In the genomic region with DNA sequence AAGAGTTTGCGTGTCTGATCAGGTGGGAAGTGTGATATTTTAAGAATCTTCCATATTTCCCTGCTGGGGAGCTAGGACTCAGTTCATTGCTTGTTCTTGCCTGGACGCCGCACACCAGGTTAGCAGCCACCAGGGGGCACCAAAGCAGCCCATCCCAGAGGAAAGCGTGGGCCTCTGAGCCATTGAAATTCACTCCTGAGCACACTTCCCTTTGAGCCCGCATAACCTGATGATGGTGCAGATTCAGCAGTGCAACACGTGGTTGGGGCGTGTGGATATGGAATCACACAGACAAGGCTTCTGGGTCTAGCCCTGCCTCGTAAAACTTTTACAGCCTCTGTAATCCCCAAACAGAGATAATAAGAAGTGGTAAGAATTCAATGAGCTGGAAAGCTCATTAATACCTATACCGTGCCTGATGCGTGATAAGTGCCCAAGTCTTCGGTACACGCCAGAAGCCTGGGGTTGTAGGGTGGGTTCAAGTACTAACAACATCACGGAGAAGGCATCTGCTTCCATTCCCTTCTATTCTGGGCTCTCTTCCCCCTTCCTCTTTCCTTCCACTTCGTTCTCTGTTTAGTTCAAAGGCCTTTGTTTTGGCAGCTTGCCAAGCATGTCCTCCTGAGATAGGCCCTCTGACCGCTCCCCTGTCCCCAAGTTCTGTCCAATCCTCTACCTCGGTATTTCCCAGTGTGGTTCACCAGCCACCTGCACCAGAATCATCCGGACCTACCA, we compare ENCODE assay signal across 1 cellular context.
TF ChIP-seq lines count a peak whose summit lies in the region.

No MANE protein-coding gene starts in this region.

TF ChIP-seq in HEK293, 187 proteins besides CTCF, POLR2A, EP300 and RAD21 (continued from another document and continues in another):
- TF ChIP-seq, protein P1, sequence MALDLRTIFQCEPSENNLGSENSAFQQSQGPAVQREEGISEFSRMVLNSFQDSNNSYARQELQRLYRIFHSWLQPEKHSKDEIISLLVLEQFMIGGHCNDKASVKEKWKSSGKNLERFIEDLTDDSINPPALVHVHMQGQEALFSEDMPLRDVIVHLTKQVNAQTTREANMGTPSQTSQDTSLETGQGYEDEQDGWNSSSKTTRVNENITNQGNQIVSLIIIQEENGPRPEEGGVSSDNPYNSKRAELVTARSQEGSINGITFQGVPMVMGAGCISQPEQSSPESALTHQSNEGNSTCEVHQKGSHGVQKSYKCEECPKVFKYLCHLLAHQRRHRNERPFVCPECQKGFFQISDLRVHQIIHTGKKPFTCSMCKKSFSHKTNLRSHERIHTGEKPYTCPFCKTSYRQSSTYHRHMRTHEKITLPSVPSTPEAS (tag by site-specific recombination; IDR thresholded peaks at IDR 0.05), result no peak
- TF ChIP-seq ZNF521 (tag by site-specific recombination; IDR thresholded peaks at IDR 0.05), result no peak
- TF ChIP-seq, protein P2, sequence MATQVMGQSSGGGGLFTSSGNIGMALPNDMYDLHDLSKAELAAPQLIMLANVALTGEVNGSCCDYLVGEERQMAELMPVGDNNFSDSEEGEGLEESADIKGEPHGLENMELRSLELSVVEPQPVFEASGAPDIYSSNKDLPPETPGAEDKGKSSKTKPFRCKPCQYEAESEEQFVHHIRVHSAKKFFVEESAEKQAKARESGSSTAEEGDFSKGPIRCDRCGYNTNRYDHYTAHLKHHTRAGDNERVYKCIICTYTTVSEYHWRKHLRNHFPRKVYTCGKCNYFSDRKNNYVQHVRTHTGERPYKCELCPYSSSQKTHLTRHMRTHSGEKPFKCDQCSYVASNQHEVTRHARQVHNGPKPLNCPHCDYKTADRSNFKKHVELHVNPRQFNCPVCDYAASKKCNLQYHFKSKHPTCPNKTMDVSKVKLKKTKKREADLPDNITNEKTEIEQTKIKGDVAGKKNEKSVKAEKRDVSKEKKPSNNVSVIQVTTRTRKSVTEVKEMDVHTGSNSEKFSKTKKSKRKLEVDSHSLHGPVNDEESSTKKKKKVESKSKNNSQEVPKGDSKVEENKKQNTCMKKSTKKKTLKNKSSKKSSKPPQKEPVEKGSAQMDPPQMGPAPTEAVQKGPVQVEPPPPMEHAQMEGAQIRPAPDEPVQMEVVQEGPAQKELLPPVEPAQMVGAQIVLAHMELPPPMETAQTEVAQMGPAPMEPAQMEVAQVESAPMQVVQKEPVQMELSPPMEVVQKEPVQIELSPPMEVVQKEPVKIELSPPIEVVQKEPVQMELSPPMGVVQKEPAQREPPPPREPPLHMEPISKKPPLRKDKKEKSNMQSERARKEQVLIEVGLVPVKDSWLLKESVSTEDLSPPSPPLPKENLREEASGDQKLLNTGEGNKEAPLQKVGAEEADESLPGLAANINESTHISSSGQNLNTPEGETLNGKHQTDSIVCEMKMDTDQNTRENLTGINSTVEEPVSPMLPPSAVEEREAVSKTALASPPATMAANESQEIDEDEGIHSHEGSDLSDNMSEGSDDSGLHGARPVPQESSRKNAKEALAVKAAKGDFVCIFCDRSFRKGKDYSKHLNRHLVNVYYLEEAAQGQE (tag by site-specific recombination; IDR thresholded peaks at IDR 0.05), result no peak; the same call in 1 of the 2 replicates
- TF ChIP-seq, protein P3, sequence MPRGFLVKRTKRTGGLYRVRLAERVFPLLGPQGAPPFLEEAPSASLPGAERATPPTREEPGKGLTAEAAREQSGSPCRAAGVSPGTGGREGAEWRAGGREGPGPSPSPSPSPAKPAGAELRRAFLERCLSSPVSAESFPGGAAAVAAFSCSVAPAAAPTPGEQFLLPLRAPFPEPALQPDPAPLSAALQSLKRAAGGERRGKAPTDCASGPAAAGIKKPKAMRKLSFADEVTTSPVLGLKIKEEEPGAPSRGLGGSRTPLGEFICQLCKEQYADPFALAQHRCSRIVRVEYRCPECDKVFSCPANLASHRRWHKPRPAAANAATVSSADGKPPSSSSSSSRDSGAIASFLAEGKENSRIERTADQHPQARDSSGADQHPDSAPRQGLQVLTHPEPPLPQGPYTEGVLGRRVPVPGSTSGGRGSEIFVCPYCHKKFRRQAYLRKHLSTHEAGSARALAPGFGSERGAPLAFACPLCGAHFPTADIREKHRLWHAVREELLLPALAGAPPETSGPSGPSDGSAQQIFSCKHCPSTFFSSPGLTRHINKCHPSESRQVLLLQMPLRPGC (tag by site-specific recombination; IDR thresholded peaks at IDR 0.05), result peak; percentile 93
- TF ChIP-seq OSR2 (tag by site-specific recombination; IDR thresholded peaks at IDR 0.05), result peak; percentile 98
- TF ChIP-seq ZNF146 (tag by site-specific recombination; IDR thresholded peaks at IDR 0.05), result no peak
- TF ChIP-seq, protein P4, sequence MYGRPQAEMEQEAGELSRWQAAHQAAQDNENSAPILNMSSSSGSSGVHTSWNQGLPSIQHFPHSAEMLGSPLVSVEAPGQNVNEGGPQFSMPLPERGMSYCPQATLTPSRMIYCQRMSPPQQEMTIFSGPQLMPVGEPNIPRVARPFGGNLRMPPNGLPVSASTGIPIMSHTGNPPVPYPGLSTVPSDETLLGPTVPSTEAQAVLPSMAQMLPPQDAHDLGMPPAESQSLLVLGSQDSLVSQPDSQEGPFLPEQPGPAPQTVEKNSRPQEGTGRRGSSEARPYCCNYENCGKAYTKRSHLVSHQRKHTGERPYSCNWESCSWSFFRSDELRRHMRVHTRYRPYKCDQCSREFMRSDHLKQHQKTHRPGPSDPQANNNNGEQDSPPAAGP (tag by site-specific recombination; IDR thresholded peaks at IDR 0.05), result peak; percentile 99
- TF ChIP-seq ZNF48 (tag by site-specific recombination; IDR thresholded peaks at IDR 0.05), result no peak
- TF ChIP-seq ZNF514 (tag by site-specific recombination; IDR thresholded peaks at IDR 0.05), result no peak
- peak; percentile 99 for TF ChIP-seq ZBTB17 (tag by site-specific recombination; IDR thresholded peaks at IDR 0.05)
- no peak for TF ChIP-seq ZNF768 (tag by site-specific recombination; IDR thresholded peaks at IDR 0.05)
- peak; percentile 91 for TF ChIP-seq ZNF184 (tag by site-specific recombination; IDR thresholded peaks at IDR 0.05)
- TF ChIP-seq ZNF175 (tag by site-specific recombination; IDR thresholded peaks at IDR 0.05), result no peak
- TF ChIP-seq, protein P5, sequence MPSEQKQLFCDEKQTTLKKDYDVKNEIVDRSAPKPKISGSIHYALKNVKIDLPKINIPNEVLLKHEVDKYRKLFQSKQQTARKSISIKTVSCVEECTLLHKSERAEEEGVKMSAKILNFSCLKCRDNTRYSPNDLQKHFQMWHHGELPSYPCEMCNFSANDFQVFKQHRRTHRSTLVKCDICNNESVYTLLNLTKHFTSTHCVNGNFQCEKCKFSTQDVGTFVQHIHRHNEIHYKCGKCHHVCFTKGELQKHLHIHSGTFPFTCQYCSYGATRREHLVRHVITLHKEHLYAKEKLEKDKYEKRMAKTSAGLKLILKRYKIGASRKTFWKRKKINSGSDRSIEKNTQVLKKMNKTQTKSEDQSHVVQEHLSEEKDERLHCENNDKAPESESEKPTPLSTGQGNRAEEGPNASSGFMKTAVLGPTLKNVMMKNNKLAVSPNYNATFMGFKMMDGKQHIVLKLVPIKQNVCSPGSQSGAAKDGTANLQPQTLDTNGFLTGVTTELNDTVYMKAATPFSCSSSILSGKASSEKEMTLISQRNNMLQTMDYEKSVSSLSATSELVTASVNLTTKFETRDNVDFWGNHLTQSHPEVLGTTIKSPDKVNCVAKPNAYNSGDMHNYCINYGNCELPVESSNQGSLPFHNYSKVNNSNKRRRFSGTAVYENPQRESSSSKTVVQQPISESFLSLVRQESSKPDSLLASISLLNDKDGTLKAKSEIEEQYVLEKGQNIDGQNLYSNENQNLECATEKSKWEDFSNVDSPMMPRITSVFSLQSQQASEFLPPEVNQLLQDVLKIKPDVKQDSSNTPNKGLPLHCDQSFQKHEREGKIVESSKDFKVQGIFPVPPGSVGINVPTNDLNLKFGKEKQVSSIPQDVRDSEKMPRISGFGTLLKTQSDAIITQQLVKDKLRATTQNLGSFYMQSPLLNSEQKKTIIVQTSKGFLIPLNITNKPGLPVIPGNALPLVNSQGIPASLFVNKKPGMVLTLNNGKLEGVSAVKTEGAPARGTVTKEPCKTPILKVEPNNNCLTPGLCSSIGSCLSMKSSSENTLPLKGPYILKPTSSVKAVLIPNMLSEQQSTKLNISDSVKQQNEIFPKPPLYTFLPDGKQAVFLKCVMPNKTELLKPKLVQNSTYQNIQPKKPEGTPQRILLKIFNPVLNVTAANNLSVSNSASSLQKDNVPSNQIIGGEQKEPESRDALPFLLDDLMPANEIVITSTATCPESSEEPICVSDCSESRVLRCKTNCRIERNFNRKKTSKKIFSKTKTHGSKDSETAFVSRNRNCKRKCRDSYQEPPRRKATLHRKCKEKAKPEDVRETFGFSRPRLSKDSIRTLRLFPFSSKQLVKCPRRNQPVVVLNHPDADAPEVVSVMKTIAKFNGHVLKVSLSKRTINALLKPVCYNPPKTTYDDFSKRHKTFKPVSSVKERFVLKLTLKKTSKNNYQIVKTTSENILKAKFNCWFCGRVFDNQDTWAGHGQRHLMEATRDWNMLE (tag by site-specific recombination; conservative IDR thresholded peaks at IDR 0.05; ENCODE audit: low read depth), result peak; percentile 61
- TF ChIP-seq ZFP37 (tag by site-specific recombination; IDR thresholded peaks at IDR 0.05), result peak; percentile 58; the same call in 1 of the 2 replicates
- peak; percentile 76 for TF ChIP-seq ZNF549 (tag by site-specific recombination; IDR thresholded peaks at IDR 0.05)
- peak; percentile 42; the same call in 1 of the 2 replicates for TF ChIP-seq GLIS1 (tag by site-specific recombination; IDR thresholded peaks at IDR 0.05)
- no peak for TF ChIP-seq ZNF701 (tag by site-specific recombination; IDR thresholded peaks at IDR 0.05)
- TF ChIP-seq ZNF133 (tag by site-specific recombination; IDR thresholded peaks at IDR 0.05), result no peak
- TF ChIP-seq ZNF174 (tag by site-specific recombination; IDR thresholded peaks at IDR 0.05), result peak; percentile 86; the same call in 1 of the 2 replicates
- TF ChIP-seq HOXA7 (CRISPR knock-in tag; IDR thresholded peaks at IDR 0.05; ENCODE audit: borderline replicate concordance), result no peak
- no peak for TF ChIP-seq GLI4 (tag by site-specific recombination; IDR thresholded peaks at IDR 0.05)
- peak; percentile 74 for TF ChIP-seq KLF8 (tag by site-specific recombination; IDR thresholded peaks at IDR 0.05)
- TF ChIP-seq ZXDB (tag by site-specific recombination; IDR thresholded peaks at IDR 0.05), result peak; percentile 94
- no peak for TF ChIP-seq ZBTB7A (tag by site-specific recombination; IDR thresholded peaks at IDR 0.05; ENCODE audit: low read depth)
- no peak for TF ChIP-seq ZNF140 (tag by site-specific recombination; IDR thresholded peaks at IDR 0.05)
- TF ChIP-seq ZNF311 (tag by site-specific recombination; IDR thresholded peaks at IDR 0.05; ENCODE audit: borderline replicate concordance), result 0 out of 2 replicates have a peak, but pooled peaks have one; percentile 51
- 0 out of 2 replicates have a peak, but pooled peaks have one; percentile 40 for TF ChIP-seq ZNF121 (tag by site-specific recombination; IDR thresholded peaks at IDR 0.05)
- TF ChIP-seq ZNF335 (tag by site-specific recombination; conservative IDR thresholded peaks at IDR 0.05), result peak; percentile 58
- TF ChIP-seq ZNF2 (tag by site-specific recombination; IDR thresholded peaks at IDR 0.05), result peak; percentile 73
- TF ChIP-seq, protein P6, sequence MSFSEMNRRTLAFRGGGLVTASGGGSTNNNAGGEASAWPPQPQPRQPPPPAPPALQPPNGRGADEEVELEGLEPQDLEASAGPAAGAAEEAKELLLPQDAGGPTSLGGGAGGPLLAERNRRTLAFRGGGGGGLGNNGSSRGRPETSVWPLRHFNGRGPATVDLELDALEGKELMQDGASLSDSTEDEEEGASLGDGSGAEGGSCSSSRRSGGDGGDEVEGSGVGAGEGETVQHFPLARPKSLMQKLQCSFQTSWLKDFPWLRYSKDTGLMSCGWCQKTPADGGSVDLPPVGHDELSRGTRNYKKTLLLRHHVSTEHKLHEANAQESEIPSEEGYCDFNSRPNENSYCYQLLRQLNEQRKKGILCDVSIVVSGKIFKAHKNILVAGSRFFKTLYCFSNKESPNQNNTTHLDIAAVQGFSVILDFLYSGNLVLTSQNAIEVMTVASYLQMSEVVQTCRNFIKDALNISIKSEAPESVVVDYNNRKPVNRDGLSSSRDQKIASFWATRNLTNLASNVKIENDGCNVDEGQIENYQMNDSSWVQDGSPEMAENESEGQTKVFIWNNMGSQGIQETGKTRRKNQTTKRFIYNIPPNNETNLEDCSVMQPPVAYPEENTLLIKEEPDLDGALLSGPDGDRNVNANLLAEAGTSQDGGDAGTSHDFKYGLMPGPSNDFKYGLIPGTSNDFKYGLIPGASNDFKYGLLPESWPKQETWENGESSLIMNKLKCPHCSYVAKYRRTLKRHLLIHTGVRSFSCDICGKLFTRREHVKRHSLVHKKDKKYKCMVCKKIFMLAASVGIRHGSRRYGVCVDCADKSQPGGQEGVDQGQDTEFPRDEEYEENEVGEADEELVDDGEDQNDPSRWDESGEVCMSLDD (tag by site-specific recombination; IDR thresholded peaks at IDR 0.05), result peak; percentile 71
- no peak for TF ChIP-seq GLIS2 (tag by site-specific recombination; IDR thresholded peaks at IDR 0.05)
- peak; percentile 51; the same call in 1 of the 2 replicates for TF ChIP-seq HOXD13 (CRISPR knock-in tag; IDR thresholded peaks at IDR 0.05; ENCODE audit: borderline replicate concordance)
- no peak for TF ChIP-seq ZNF658 (tag by site-specific recombination; IDR thresholded peaks at IDR 0.05)
- TF ChIP-seq ZNF677 (tag by site-specific recombination; IDR thresholded peaks at IDR 0.05), result peak; percentile 78; the same call in 1 of the 2 replicates
- TF ChIP-seq, protein P7, sequence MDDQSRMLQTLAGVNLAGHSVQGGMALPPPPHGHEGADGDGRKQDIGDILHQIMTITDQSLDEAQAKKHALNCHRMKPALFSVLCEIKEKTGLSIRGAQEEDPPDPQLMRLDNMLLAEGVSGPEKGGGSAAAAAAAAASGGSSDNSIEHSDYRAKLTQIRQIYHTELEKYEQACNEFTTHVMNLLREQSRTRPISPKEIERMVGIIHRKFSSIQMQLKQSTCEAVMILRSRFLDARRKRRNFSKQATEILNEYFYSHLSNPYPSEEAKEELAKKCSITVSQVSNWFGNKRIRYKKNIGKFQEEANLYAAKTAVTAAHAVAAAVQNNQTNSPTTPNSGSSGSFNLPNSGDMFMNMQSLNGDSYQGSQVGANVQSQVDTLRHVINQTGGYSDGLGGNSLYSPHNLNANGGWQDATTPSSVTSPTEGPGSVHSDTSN (CRISPR knock-in tag; IDR thresholded peaks at IDR 0.05), result no peak
- TF ChIP-seq ZFP41 (tag by site-specific recombination; IDR thresholded peaks at IDR 0.05; ENCODE audit: borderline replicate concordance), result no peak
- peak; percentile 92 for TF ChIP-seq ZNF366 (tag by site-specific recombination; conservative IDR thresholded peaks at IDR 0.05)
- no peak for TF ChIP-seq ZNF670 (tag by site-specific recombination; IDR thresholded peaks at IDR 0.05; ENCODE audit: low read depth)
- TF ChIP-seq ZSCAN30 (tag by site-specific recombination; IDR thresholded peaks at IDR 0.05), result peak; percentile 94
- no peak for TF ChIP-seq ZNF138 (tag by site-specific recombination; IDR thresholded peaks at IDR 0.05; ENCODE audit: borderline replicate concordance)
- TF ChIP-seq ZNF785 (tag by site-specific recombination; IDR thresholded peaks at IDR 0.05), result no peak
- peak; percentile 82; the same call in 1 of the 2 replicates for TF ChIP-seq ZNF248 (tag by site-specific recombination; IDR thresholded peaks at IDR 0.05)
- peak; percentile 79 for TF ChIP-seq ZNF350 (tag by site-specific recombination; IDR thresholded peaks at IDR 0.05)
- TF ChIP-seq ZNF433 (tag by site-specific recombination; IDR thresholded peaks at IDR 0.05; ENCODE audit: low read depth), result no peak
- no peak for TF ChIP-seq ZNF530 (tag by site-specific recombination; IDR thresholded peaks at IDR 0.05; ENCODE audit: low read depth)
- TF ChIP-seq ZNF221 (tag by site-specific recombination; IDR thresholded peaks at IDR 0.05; ENCODE audit: borderline replicate concordance), result peak; percentile 26; the same call in 1 of the 2 replicates
- peak; percentile 93 for TF ChIP-seq KLF1 (tag by site-specific recombination; IDR thresholded peaks at IDR 0.05)
